In the genomic region with DNA sequence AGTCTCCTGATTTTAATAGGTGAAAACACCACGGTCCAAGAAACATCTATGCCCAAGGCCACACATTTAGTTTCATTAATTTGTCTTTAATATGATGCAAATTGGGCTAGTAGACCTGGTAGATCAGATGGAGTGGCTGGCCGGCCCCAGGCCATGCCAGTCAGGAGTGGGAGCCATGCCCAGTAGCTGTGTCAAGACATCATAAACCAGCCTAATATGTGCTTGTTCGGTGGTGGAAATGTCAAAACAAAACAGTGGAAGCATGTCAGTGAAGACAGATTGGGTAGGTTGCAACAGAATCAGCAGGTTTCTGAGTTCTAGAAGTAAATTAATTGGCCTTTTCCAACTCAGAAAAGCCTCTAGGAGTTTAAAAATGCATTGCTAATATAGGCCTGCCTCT, we compare ENCODE assay signal across 15 cellular contexts.
A peak's percentile ranks its signal among the peaks of the same experiment; 100 is the strongest.
DNase-seq lines count a peak whose midpoint lies in the region; ATAC-seq and TF ChIP-seq lines count a peak whose summit lies in the region.
"Had no signal": no experiment of that assay in that cellular context is flagged by ENCODE, and none has a peak within 500 bp of the region (broad histone marks: within the 10 kb centered on the region; RNA-seq: fewer than 3 reads in every experiment).

No MANE protein-coding gene starts in this region.

- TF ChIP-seq CTCF in brain microvascular endothelial cell (IDR thresholded peaks at IDR 0.05; ENCODE audit: low read depth, low read length, missing control alignments) = no peak

- H3K36me3 ChIP-seq in brain microvascular endothelial cell (replicated peaks) = peaks cover 68% of the 10 kb centered on the region

- no peaks in the 10 kb centered on the region for H3K9me3 Mint-ChIP-seq in activated CD4-positive, alpha-beta T cell treated with anti-CD3 and anti-CD28 coated beads for 36 hours (ENCODE audit: low read depth)
- H3K9me3 Mint-ChIP-seq in activated CD4-positive, alpha-beta T cell treated with anti-CD3 and anti-CD28 coated beads, Interleukin-2, amount 10 ng/mL, durations not matched to agents 7 days and 5 days = peaks cover 9% of the 10 kb centered on the region
- H3K9me3 Mint-ChIP-seq: CD8-positive, alpha-beta memory T cell; H9 had no signal

- H3K4me1 Mint-ChIP-seq in activated CD4-positive, alpha-beta T cell treated with anti-CD3 and anti-CD28 coated beads for 36 hours = peaks cover 21% of the 10 kb centered on the region
- peaks cover 23% of the 10 kb centered on the region for H3K4me1 Mint-ChIP-seq in activated CD4-positive, alpha-beta T cell treated with anti-CD3 and anti-CD28 coated beads, Interleukin-2, amount 10 ng/mL, durations not matched to agents 7 days and 5 days

- no peaks in the 10 kb centered on the region for H3K27me3 Mint-ChIP-seq in activated CD4-positive, alpha-beta T cell treated with anti-CD3 and anti-CD28 coated beads for 36 hours
- peaks cover 3% of the 10 kb centered on the region for H3K27me3 Mint-ChIP-seq in activated CD4-positive, alpha-beta T cell treated with anti-CD3 and anti-CD28 coated beads, Interleukin-2, amount 10 ng/mL, durations not matched to agents 7 days and 5 days

- H3K27me3 ChIP-seq in brain microvascular endothelial cell (replicated peaks) = no peaks in the 10 kb centered on the region
- H3K27me3 ChIP-seq: BLaER1 had no signal

- intact Hi-C loops in activated CD4-positive, alpha-beta T cell treated with anti-CD3 and anti-CD28 coated beads for 36 hours (cut with DNase I, micrococcal nuclease) = no loop called here

- no peak overlapping the region for H3K27ac ChIP-seq in brain microvascular endothelial cell
- H3K27ac ChIP-seq: 22Rv1, BLaER1 had no signal

- no peak overlapping the region for H3K4me3 ChIP-seq in brain microvascular endothelial cell (ENCODE audit: low read depth, low read length)
- H3K4me3 ChIP-seq: BLaER1 had no signal

- H3K36me3 Mint-ChIP-seq in activated CD4-positive, alpha-beta T cell treated with anti-CD3 and anti-CD28 coated beads for 36 hours (ENCODE audit: low read depth) = no peaks in the 10 kb centered on the region
- H3K36me3 Mint-ChIP-seq in activated CD4-positive, alpha-beta T cell treated with anti-CD3 and anti-CD28 coated beads, Interleukin-2, amount 10 ng/mL, durations not matched to agents 7 days and 5 days (ENCODE audit: low read depth) = peaks cover 3% of the 10 kb centered on the region
- H3K36me3 Mint-ChIP-seq: CD8-positive, alpha-beta memory T cell had no signal

- ATAC-seq in activated CD4-positive, alpha-beta T cell treated with anti-CD3 and anti-CD28 coated beads for 36 hours = no peak
- no peak for ATAC-seq in HG03175 (IDR thresholded peaks at IDR 0.05; ENCODE audit: unreplicated experiment)

- in situ Hi-C loops in brain microvascular endothelial cell (cut with HindIII; ENCODE audit: low pct_ligation_motif_present, low sequenced_read_pairs) = no loop called here

- H3K27ac Mint-ChIP-seq in activated CD4-positive, alpha-beta T cell treated with anti-CD3 and anti-CD28 coated beads for 36 hours = peak overlapping the region; percentile 3
- H3K27ac Mint-ChIP-seq in activated CD4-positive, alpha-beta T cell treated with anti-CD3 and anti-CD28 coated beads, Interleukin-2, amount 10 ng/mL, durations not matched to agents 7 days and 5 days = no peak overlapping the region
- H3K27ac Mint-ChIP-seq: CD8-positive, alpha-beta memory T cell; H9 had no signal

- H3K4me3 Mint-ChIP-seq in activated CD4-positive, alpha-beta T cell treated with anti-CD3 and anti-CD28 coated beads for 36 hours = no peak overlapping the region
- H3K4me3 Mint-ChIP-seq in activated CD4-positive, alpha-beta T cell treated with anti-CD3 and anti-CD28 coated beads, Interleukin-2, amount 10 ng/mL, durations not matched to agents 7 days and 5 days = no peak overlapping the region
- H3K4me3 Mint-ChIP-seq: CD8-positive, alpha-beta memory T cell; H9 had no signal

- POLR2A ChIA-PET in activated CD4-positive, alpha-beta T cell treated with anti-CD3 and anti-CD28 coated beads for 36 hours (lab: Charles Lee) = no interaction called here
- POLR2A ChIA-PET in activated CD4-positive, alpha-beta T cell treated with anti-CD3 and anti-CD28 coated beads, Interleukin-2, amount 10 ng/mL, durations not matched to agents 7 days and 5 days (lab: Charles Lee) = no interaction called here

- CTCF ChIA-PET in activated CD4-positive, alpha-beta T cell treated with anti-CD3 and anti-CD28 coated beads for 36 hours (lab: Charles Lee) = interaction anchor here (1.1 kb wide), 1 partner anchor 16 kb away, joined by 4 read pairs; no protein-coding TSS in a partner anchor
- CTCF ChIA-PET in activated CD4-positive, alpha-beta T cell treated with anti-CD3 and anti-CD28 coated beads, Interleukin-2, amount 10 ng/mL, durations not matched to agents 7 days and 5 days (lab: Charles Lee) = no interaction called here

- no peak for DNase-seq in activated CD4-positive, alpha-beta T cell treated with anti-CD3 and anti-CD28 coated beads for 36 hours
- DNase-seq in activated CD4-positive, alpha-beta T cell treated with anti-CD3 and anti-CD28 coated beads, Interleukin-2, amount 10 ng/mL, durations not matched to agents 7 days and 5 days = no peak
- peak; percentile 2 for DNase-seq in NCI-H69 (lab: John Stamatoyannopoulos, UW)
- DNase-seq in astrocyte of the hippocampus (ENCODE audit: low read depth, low spot score) = peak; percentile 34
- no peak for DNase-seq in brain microvascular endothelial cell
- DNase-seq in hepatic stellate cell (ENCODE audit: low spot score) = no peak
- DNase-seq: AML-193; CD8-positive, alpha-beta memory T cell; DMS53; GF-D8; GOT3; H9 had no signal

Comparison
In these comparisons a context has a peak if more than half of its experiments do, and no peak if none do; other contexts are left out.
1. DNase-seq: peak in NCI-H69 (single experiment) and astrocyte of the hippocampus (single experiment); none in activated CD4-positive, alpha-beta T cell treated with anti-CD3 and anti-CD28 coated beads for 36 hours (single experiment), activated CD4-positive, alpha-beta T cell treated with anti-CD3 and anti-CD28 coated beads, Interleukin-2, amount 10 ng/mL, durations not matched to agents 7 days and 5 days (single experiment), brain microvascular endothelial cell (single experiment) and hepatic stellate cell (single experiment).